In genomic region chr11:62588966-62589637, GRCh38 we compare ENCODE assay signal across 9 cellular contexts. TPM values are rescaled to one million over a fixed set of nuclear protein-coding genes. Genes with fewer than 3 reads are reported as not detected.
DNase-seq lines count a peak whose midpoint lies in the region; ATAC-seq and TF ChIP-seq lines count a peak whose summit lies in the region.
"Had no signal": no experiment of that assay in that cellular context is flagged by ENCODE, and none has a peak within 500 bp of the region (broad histone marks: within the 10 kb centered on the region; RNA-seq: fewer than 3 reads in every experiment).

No MANE protein-coding gene starts in this region.

- peak overlapping the region; percentile 91 for H3K4me3 Mint-ChIP-seq in CD4-positive, alpha-beta T cell
- peak overlapping the region in 1 of 2 experiments; percentile 56; a peak in 1 of 5 replicates for H3K4me3 Mint-ChIP-seq in H9
- H3K4me3 Mint-ChIP-seq in activated T-helper 2 cell treated with anti-CD3 and anti-CD28 coated beads, Interferon-gamma antibody, Interleukin-2, Interleukin-4, amounts not matched to agents 10 μg/mL and 5 μg/mL and 100 μg/mL, durations not matched to agents 14 hours and 24 hours and 36 hours (ENCODE audit: low read depth): peak overlapping the region; percentile 94

- H3K18ac ChIP-seq in H9 (ENCODE audit: insufficient read length, low read depth, low read length): no peak overlapping the region

- POLR2A ChIA-PET in CD4-positive, alpha-beta T cell (lab: Charles Lee): interaction anchor here (1.8 to 2.0 kb wide), 2 partner anchors 15 to 76 kb away, joined by 4 to 9 read pairs; partner anchors contain the start of genes C11orf98, CSKMT and EEF1G

- no peak overlapping the region for H2BK15ac ChIP-seq in H9 (ENCODE audit: low read depth, low read length)

- H4K20me1 ChIP-seq in H9 (ENCODE audit: control insufficient read depth, insufficient read depth, insufficient read length): no peaks in the 10 kb centered on the region

- peaks cover 5% of the 10 kb centered on the region for H3K23me2 ChIP-seq in H9 (ENCODE audit: insufficient read length, low read depth, low read length, poor library complexity, severe bottlenecking)

- H3K27me3 ChIP-seq in CD4-positive, alpha-beta T cell (ENCODE audit: control insufficient read depth, insufficient read depth, low read length): no peaks in the 10 kb centered on the region
- H3K27me3 ChIP-seq in H9 (ENCODE audit: insufficient read depth, low read length) (no peaks in the 10 kb centered on the region), suprapubic skin (no peaks in the 10 kb centered on the region)

- H3K4me3 ChIP-seq in suprapubic skin: no peak overlapping the region
- H3K4me3 ChIP-seq: mucosa of descending colon had no signal

- H3K56ac ChIP-seq in H9 (ENCODE audit: insufficient read length, low read depth, low read length): no peak overlapping the region

- no CpG with 5 or more reads among the region's 18 CpGs for WGBS in H9 (ENCODE audit: extremely low coverage, insufficient read length, low lambda C conversion rate)
- 63% methylated on average over 18 of the region's 18 CpGs for WGBS in suprapubic skin

- peaks cover 41% of the 10 kb centered on the region for H3K36me3 ChIP-seq in suprapubic skin

- TF ChIP-seq CTCF in CD4-positive, alpha-beta T cell (IDR thresholded peaks at IDR 0.05): no peak
- peak; percentile 67 for TF ChIP-seq CTCF in H9 (conservative IDR thresholded peaks at IDR 0.05)
- no peak for TF ChIP-seq CTCF in suprapubic skin (IDR thresholded peaks at IDR 0.05)

- H3K9me3 ChIP-seq in CD4-positive, alpha-beta T cell (ENCODE audit: control insufficient read depth, low read length): no peaks in the 10 kb centered on the region
- H3K9me3 ChIP-seq in H9 (ENCODE audit: control insufficient read depth, low read depth, low read length): no peaks in the 10 kb centered on the region
- no peaks in the 10 kb centered on the region for H3K9me3 ChIP-seq in suprapubic skin
- H3K9me3 ChIP-seq: mucosa of descending colon had no signal

- DNase-seq in CD4-positive, alpha-beta T cell: no peak
- DNase-seq in H9: no peak
- DNase-seq in activated T-helper 2 cell treated with anti-CD3 and anti-CD28 coated beads, Interferon-gamma antibody, Interleukin-2, Interleukin-4, amounts not matched to agents 10 μg/mL and 5 μg/mL and 100 μg/mL, durations not matched to agents 14 hours and 24 hours and 36 hours (ENCODE audit: low spot score): no peak
- peak; percentile 45 to 58 for DNase-seq in lung microvascular endothelial cell (ENCODE audit: low read depth in 2 of 2)
- no peak for DNase-seq in suprapubic skin (ENCODE audit: low spot score in 2 of 2)
- no peak for DNase-seq in middle frontal gyrus (ENCODE audit: extremely low spot score, low spot score)
- DNase-seq in NCI-H2107 (lab: John Stamatoyannopoulos, UW): no peak

- no peak overlapping the region for H2BK5ac ChIP-seq in H9 (ENCODE audit: insufficient read length, low read length)

- intact Hi-C loops in CD4-positive, alpha-beta T cell (cut with DNase I, micrococcal nuclease): no loop called here
- intact Hi-C loops in activated T-helper 2 cell treated with anti-CD3 and anti-CD28 coated beads, Interferon-gamma antibody, Interleukin-2, Interleukin-4, amounts not matched to agents 10 μg/mL and 5 μg/mL and 100 μg/mL, durations not matched to agents 14 hours and 24 hours and 36 hours (cut with micrococcal nuclease): no loop called here

- H3K23ac ChIP-seq in H9 (ENCODE audit: insufficient read length, low read depth, low read length): no peak overlapping the region

- H3K79me2 ChIP-seq in H9 (ENCODE audit: insufficient read depth, low read length): no peaks in the 10 kb centered on the region

- H3K4me2 ChIP-seq in H9 (ENCODE audit: insufficient read depth, insufficient read length, low read length): no peak overlapping the region

- H2BK12ac ChIP-seq in H9 (ENCODE audit: insufficient read length, low read depth, low read length): no peak overlapping the region

- H4K91ac ChIP-seq in H9 (ENCODE audit: insufficient read length, low read depth, low read length): no peak overlapping the region

- H2BK20ac ChIP-seq in H9 (ENCODE audit: low read depth, low read length, poor library complexity, severe bottlenecking): no peak overlapping the region

- H4K5ac ChIP-seq in H9 (ENCODE audit: insufficient read length, low read depth, low read length): no peak overlapping the region

- H2BK120ac ChIP-seq in H9 (ENCODE audit: low read depth, low read length, poor library complexity, severe bottlenecking): no peak overlapping the region

- peaks cover 60% of the 10 kb centered on the region for H3K36me3 Mint-ChIP-seq in CD4-positive, alpha-beta T cell (ENCODE audit: low read depth)
- H3K36me3 Mint-ChIP-seq in H9 (ENCODE audit: insufficient read depth in 1 of 3, low read depth in 3 of 3): peaks cover 6 to 46% (median 35%) of the 10 kb centered on the region in 3 experiments; a peak in 6 of 7 replicates
- peaks cover 52% of the 10 kb centered on the region for H3K36me3 Mint-ChIP-seq in activated T-helper 2 cell treated with anti-CD3 and anti-CD28 coated beads, Interferon-gamma antibody, Interleukin-2, Interleukin-4, amounts not matched to agents 10 μg/mL and 5 μg/mL and 100 μg/mL, durations not matched to agents 14 hours and 24 hours and 36 hours (ENCODE audit: low read depth)

- no peak overlapping the region for H3T11ph ChIP-seq in H9 (ENCODE audit: low read length)

- H3K4me1 Mint-ChIP-seq in CD4-positive, alpha-beta T cell (ENCODE audit: low read depth): peaks cover 56% of the 10 kb centered on the region
- H3K4me1 Mint-ChIP-seq in H9: peaks cover 21 to 25% of the 10 kb centered on the region in 2 experiments
- peaks cover 26% of the 10 kb centered on the region for H3K4me1 Mint-ChIP-seq in activated T-helper 2 cell treated with anti-CD3 and anti-CD28 coated beads, Interferon-gamma antibody, Interleukin-2, Interleukin-4, amounts not matched to agents 10 μg/mL and 5 μg/mL and 100 μg/mL, durations not matched to agents 14 hours and 24 hours and 36 hours (ENCODE audit: low read depth)

- H3K27me3 Mint-ChIP-seq in CD4-positive, alpha-beta T cell: no peaks in the 10 kb centered on the region
- H3K27me3 Mint-ChIP-seq in H9 (ENCODE audit: low read depth): no peaks in the 10 kb centered on the region
- H3K27me3 Mint-ChIP-seq in activated T-helper 2 cell treated with anti-CD3 and anti-CD28 coated beads, Interferon-gamma antibody, Interleukin-2, Interleukin-4, amounts not matched to agents 10 μg/mL and 5 μg/mL and 100 μg/mL, durations not matched to agents 14 hours and 24 hours and 36 hours (ENCODE audit: low read depth): no peaks in the 10 kb centered on the region

- no peaks in the 10 kb centered on the region for H3K9me3 Mint-ChIP-seq in CD4-positive, alpha-beta T cell
- no peaks in the 10 kb centered on the region for H3K9me3 Mint-ChIP-seq in H9
- H3K9me3 Mint-ChIP-seq in activated T-helper 2 cell treated with anti-CD3 and anti-CD28 coated beads, Interferon-gamma antibody, Interleukin-2, Interleukin-4, amounts not matched to agents 10 μg/mL and 5 μg/mL and 100 μg/mL, durations not matched to agents 14 hours and 24 hours and 36 hours: no peaks in the 10 kb centered on the region

- H3K4ac ChIP-seq in H9 (ENCODE audit: low read depth, low read length): no peak overlapping the region

- H3K9ac ChIP-seq in H9 (ENCODE audit: extremely low read depth, insufficient read length, low read length): no peak overlapping the region

- H3K4me1 ChIP-seq in H9 (ENCODE audit: insufficient read depth, low read length) (no peaks in the 10 kb centered on the region; the same call in 1 of the 2 replicates), suprapubic skin (peaks cover 38% of the 10 kb centered on the region)

- no peak overlapping the region for H2AK5ac ChIP-seq in H9 (ENCODE audit: insufficient read length, low read length)

- H3K79me1 ChIP-seq in H9 (ENCODE audit: insufficient read depth, low read depth, low read length, poor library complexity, severe bottlenecking): peaks cover 3% of the 10 kb centered on the region

- CTCF ChIA-PET in CD4-positive, alpha-beta T cell (lab: Charles Lee): no interaction called here

- no peak overlapping the region for H3K27ac ChIP-seq in CD4-positive, alpha-beta T cell (ENCODE audit: low read depth, low read length)
- H3K27ac ChIP-seq in H9 (ENCODE audit: insufficient read length, low read depth, low read length): no peak overlapping the region
- H3K27ac ChIP-seq in suprapubic skin: no peak overlapping the region

- no peak for TF ChIP-seq EP300 in suprapubic skin (IDR thresholded peaks at IDR 0.05)

- peak overlapping the region; percentile 89 for H3K27ac Mint-ChIP-seq in CD4-positive, alpha-beta T cell
- H3K27ac Mint-ChIP-seq in H9: no peak overlapping the region
- no peak overlapping the region for H3K27ac Mint-ChIP-seq in activated T-helper 2 cell treated with anti-CD3 and anti-CD28 coated beads, Interferon-gamma antibody, Interleukin-2, Interleukin-4, amounts not matched to agents 10 μg/mL and 5 μg/mL and 100 μg/mL, durations not matched to agents 14 hours and 24 hours and 36 hours

- TF ChIP-seq POLR2A in suprapubic skin (IDR thresholded peaks at IDR 0.05): no peak

- no peak for ATAC-seq in CD4-positive, alpha-beta T cell (ENCODE audit: poor library complexity)
- ATAC-seq in GM19467 (IDR thresholded peaks at IDR 0.05; ENCODE audit: unreplicated experiment): no peak
- ATAC-seq: mucosa of descending colon had no signal

- no peak overlapping the region for H2AFZ ChIP-seq in H9 (ENCODE audit: low read length)

- H3K14ac ChIP-seq in H9 (ENCODE audit: insufficient read depth, low read length): no peak overlapping the region

- no peak overlapping the region for H4K8ac ChIP-seq in H9 (replicated peaks; ENCODE audit: insufficient read length, low read depth, low read length)

RNA-seq across cellular contexts. Expression of gene TUT1, which starts 2.2 kb away (rescaled TPM):
- 10 to 100 TPM; 25.5 to 26.2 TPM for total RNA-seq in CD4-positive, alpha-beta T cell
- total RNA-seq in H9 (2021): 20.7 and 24.9 TPM in 2 replicates
- total RNA-seq in activated T-helper 2 cell treated with anti-CD3 and anti-CD28 coated beads, Interferon-gamma antibody, Interleukin-2, Interleukin-4, amounts not matched to agents 10 μg/mL and 5 μg/mL and 100 μg/mL, durations not matched to agents 14 hours and 24 hours and 36 hours: 29.9 and 41.7 TPM in 2 replicates
- 7.6 and 14.5 TPM in 2 replicates for total RNA-seq in lung microvascular endothelial cell
- 10 to 100 TPM in 3 of 4 donors, 1 to 10 TPM in 1; 8.0 to 16.3 (median 12.5) TPM for total RNA-seq in suprapubic skin

RNA-seq across cellular contexts. Expression of gene MTA2, which starts 12.6 kb away (rescaled TPM):
- total RNA-seq in CD4-positive, alpha-beta T cell: 100 to 1,000 TPM; 167 to 172 TPM
- total RNA-seq in H9 (2021) (143 and 149 TPM in 2 replicates), lung microvascular endothelial cell (147 and 148 TPM in 2 replicates), suprapubic skin (100 to 1,000 TPM; 107 to 125 (median 110) TPM)
- 201 and 215 TPM in 2 replicates for total RNA-seq in activated T-helper 2 cell treated with anti-CD3 and anti-CD28 coated beads, Interferon-gamma antibody, Interleukin-2, Interleukin-4, amounts not matched to agents 10 μg/mL and 5 μg/mL and 100 μg/mL, durations not matched to agents 14 hours and 24 hours and 36 hours

RNA-seq across cellular contexts. Expression of gene EEF1G, which starts 15.4 kb away (rescaled TPM):
- total RNA-seq in CD4-positive, alpha-beta T cell: 1,000 to 10,000 TPM; 2,181 to 2,269 TPM
- total RNA-seq in H9 (2021): 1,790 and 1,800 TPM in 2 replicates
- total RNA-seq in activated T-helper 2 cell treated with anti-CD3 and anti-CD28 coated beads, Interferon-gamma antibody, Interleukin-2, Interleukin-4, amounts not matched to agents 10 μg/mL and 5 μg/mL and 100 μg/mL, durations not matched to agents 14 hours and 24 hours and 36 hours: 1,369 and 1,395 TPM in 2 replicates
- 1,150 and 1,533 TPM in 2 replicates for total RNA-seq in lung microvascular endothelial cell
- 1,000 to 10,000 TPM; 1,221 to 2,946 (median 2,495) TPM for total RNA-seq in suprapubic skin

RNA-seq across cellular contexts. Expression of gene EML3, which starts 23.5 kb away (rescaled TPM):
- total RNA-seq in CD4-positive, alpha-beta T cell: 100 to 1,000 TPM; 142 to 144 TPM
- total RNA-seq in H9 (2021): 35.3 and 40.6 TPM in 2 replicates
- 144 and 146 TPM in 2 replicates for total RNA-seq in activated T-helper 2 cell treated with anti-CD3 and anti-CD28 coated beads, Interferon-gamma antibody, Interleukin-2, Interleukin-4, amounts not matched to agents 10 μg/mL and 5 μg/mL and 100 μg/mL, durations not matched to agents 14 hours and 24 hours and 36 hours
- 19.0 and 25.2 TPM in 2 replicates for total RNA-seq in lung microvascular endothelial cell
- total RNA-seq in suprapubic skin: 10 to 100 TPM; 43.1 to 74.8 (median 55.8) TPM

RNA-seq across cellular contexts. Expression of gene ROM1, which starts 24.0 kb away (rescaled TPM):
- under 1 TPM; 0.42 to 0.71 TPM for total RNA-seq in CD4-positive, alpha-beta T cell
- total RNA-seq in H9 (2021) (0.79 and 1.0 TPM in 2 replicates), lung microvascular endothelial cell (2.4 and 3.3 TPM in 2 replicates), suprapubic skin (1 to 10 TPM in 3 of 4 donors, under 1 TPM in 1; 0.80 to 4.9 (median 2.3) TPM)
- 1.4 and 2.8 TPM in 2 replicates for total RNA-seq in activated T-helper 2 cell treated with anti-CD3 and anti-CD28 coated beads, Interferon-gamma antibody, Interleukin-2, Interleukin-4, amounts not matched to agents 10 μg/mL and 5 μg/mL and 100 μg/mL, durations not matched to agents 14 hours and 24 hours and 36 hours

Comparison
In these comparisons a context has a peak if more than half of its experiments do, and no peak if none do; other contexts are left out.
1. DNase-seq: peak in lung microvascular endothelial cell (2 of 2); none in CD4-positive, alpha-beta T cell (0 of 10), H9 (single experiment), activated T-helper 2 cell treated with anti-CD3 and anti-CD28 coated beads, Interferon-gamma antibody, Interleukin-2, Interleukin-4, amounts not matched to agents 10 μg/mL and 5 μg/mL and 100 μg/mL, durations not matched to agents 14 hours and 24 hours and 36 hours (single experiment), suprapubic skin (0 of 2), middle frontal gyrus (single experiment) and NCI-H2107 (single experiment).